1 cellular context compared by ENCODE assay signal in the genomic region with DNA sequence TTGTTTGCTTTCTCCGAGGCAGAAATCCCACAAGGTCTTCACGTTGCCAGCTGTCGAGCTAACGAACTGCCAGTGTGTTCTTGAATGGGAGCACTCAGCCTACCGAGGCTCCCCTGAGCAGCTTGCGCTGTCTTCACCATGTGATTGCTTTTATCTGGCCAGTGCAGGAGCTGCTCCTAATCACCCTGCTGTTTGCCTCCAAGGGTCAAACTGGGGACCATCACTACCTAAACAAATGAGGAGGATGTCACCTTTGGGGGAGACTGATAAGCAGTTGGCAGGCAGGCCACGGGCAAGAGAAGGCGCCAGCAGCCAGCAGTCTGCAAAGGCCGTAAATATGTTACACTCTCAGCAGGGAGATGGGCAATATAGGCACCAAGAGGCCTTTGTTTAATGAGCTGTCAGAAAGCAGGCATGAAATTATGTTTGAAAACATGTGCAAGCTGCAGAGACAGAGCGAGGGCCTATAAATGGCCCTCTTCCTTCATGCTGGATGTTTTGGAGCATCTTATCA.
TF ChIP-seq lines count a peak whose summit lies in the region.

No MANE protein-coding gene starts in this region.

TF ChIP-seq in HepG2, 621 proteins besides CTCF, POLR2A, EP300 and RAD21 (continued from another document):
- TF ChIP-seq, protein P1, sequence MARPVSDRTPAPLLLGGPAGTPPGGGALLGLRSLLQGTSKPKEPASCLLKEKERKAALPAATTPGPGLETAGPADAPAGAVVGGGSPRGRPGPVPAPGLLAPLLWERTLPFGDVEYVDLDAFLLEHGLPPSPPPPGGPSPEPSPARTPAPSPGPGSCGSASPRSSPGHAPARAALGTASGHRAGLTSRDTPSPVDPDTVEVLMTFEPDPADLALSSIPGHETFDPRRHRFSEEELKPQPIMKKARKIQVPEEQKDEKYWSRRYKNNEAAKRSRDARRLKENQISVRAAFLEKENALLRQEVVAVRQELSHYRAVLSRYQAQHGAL (CRISPR knock-in tag; IDR thresholded peaks at IDR 0.05; ENCODE audit: not compliant biosample characterization) = no peak
